ENCODE assay signal across 25 cellular contexts in the genomic region with DNA sequence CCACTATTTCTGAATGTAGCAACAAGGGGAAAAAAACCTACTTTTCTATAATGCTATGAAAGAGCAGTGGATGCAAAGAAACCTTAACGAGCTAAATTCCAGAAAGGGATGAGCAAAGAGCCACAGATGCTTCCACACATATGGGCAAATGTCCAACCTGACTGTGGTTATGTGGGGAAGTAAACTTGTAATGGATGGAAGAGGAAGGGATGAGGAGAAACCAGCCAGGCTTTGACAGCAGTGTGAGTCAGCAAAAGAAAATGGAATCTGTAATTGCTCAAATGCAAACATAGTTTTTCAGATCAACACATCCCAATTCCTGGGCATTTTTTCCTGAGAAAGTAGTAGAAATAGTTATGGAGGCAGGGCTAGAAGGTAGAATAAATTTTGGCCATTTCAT.
DNase-seq lines count a peak whose midpoint lies in the region; ATAC-seq and TF ChIP-seq lines count a peak whose summit lies in the region.
"Had no signal": no experiment of that assay in that cellular context is flagged by ENCODE, and none has a peak within 500 bp of the region (broad histone marks: within the 10 kb centered on the region; RNA-seq: fewer than 3 reads in every experiment).

No MANE protein-coding gene starts in this region.

- H3K14ac ChIP-seq in IMR-90 (replicated peaks; ENCODE audit: low read depth, low read length), result no peak overlapping the region

- no peak for TF ChIP-seq RAD21 in IMR-90 (IDR thresholded peaks at IDR 0.05; ENCODE audit: low read length)

- H2AK5ac ChIP-seq in IMR-90 (ENCODE audit: low read depth, low read length), result no peak overlapping the region

- no CpG with 5 or more reads among the region's 1 CpG for WGBS in IMR-90 (ENCODE audit: extremely low coverage in 2 of 2, insufficient read length in 1 of 2), 2 experiments
- WGBS in sigmoid colon, 2 donors, result 40 to 64% methylated on average over 1 of the region's 1 CpG

- no peak overlapping the region for H3K23ac ChIP-seq in IMR-90 (ENCODE audit: low read depth, low read length)

- H4K8ac ChIP-seq in IMR-90 (ENCODE audit: low read depth in 2 of 2, low read length in 2 of 2), result no peak overlapping the region; a peak in 1 of 4 replicates

- H2AK9ac ChIP-seq in IMR-90 (replicated peaks; ENCODE audit: low read depth, low read length, poor library complexity), result no peak overlapping the region

- H3K9me1 ChIP-seq in IMR-90 (ENCODE audit: insufficient read depth, low read length), result peaks cover 4% of the 10 kb centered on the region

- no peaks in the 10 kb centered on the region for H3K36me3 Mint-ChIP-seq in activated naive CD8-positive, alpha-beta T cell treated with anti-CD3 and anti-CD28 coated beads, Interleukin-2, amount 50 U/mL, for 24 hours (ENCODE audit: low read depth)
- H3K36me3 Mint-ChIP-seq: activated naive CD8-positive, alpha-beta T cell treated with anti-CD3 and anti-CD28 coated beads, Interleukin-2, amount 10 ng/mL, durations not matched to agents 7 days and 5 days had no signal

- H3K4ac ChIP-seq in IMR-90 (ENCODE audit: low read depth, low read length), result no peak overlapping the region

- no peak overlapping the region for H3K9ac ChIP-seq in IMR-90 (ENCODE audit: low read depth, low read length)
- H3K9ac ChIP-seq: SK-N-SH had no signal

- H3K4me3 Mint-ChIP-seq in activated naive CD8-positive, alpha-beta T cell treated with anti-CD3 and anti-CD28 coated beads, Interleukin-2, amount 50 U/mL, for 24 hours, result no peak overlapping the region
- H3K4me3 Mint-ChIP-seq: activated CD4-positive, alpha-beta T cell treated with anti-CD3 and anti-CD28 coated beads for 36 hours; activated naive CD8-positive, alpha-beta T cell treated with anti-CD3 and anti-CD28 coated beads, Interleukin-2, amount 10 ng/mL, durations not matched to agents 7 days and 5 days; GM23338 had no signal

- 0 out of 2 replicates have a peak overlapping the region, but pooled peaks have one; percentile 38 for H4K91ac ChIP-seq in IMR-90 (ENCODE audit: insufficient read depth, low read depth, low read length)

- H3K27ac ChIP-seq in IMR-90 (ENCODE audit: insufficient read depth, low read length) (no peak overlapping the region), sigmoid colon (no peak overlapping the region)
- H3K27ac ChIP-seq: dorsolateral prefrontal cortex, heart right ventricle, lower lobe of right lung, PC-9, tibial artery had no signal

- in situ Hi-C loops in IMR-90 (cut with MboI; ENCODE audit: low sequenced_read_pairs), result no loop called here

- BruUV-seq in IMR-90 (replicated peaks; lab: Mats Ljungman, UMichigan), result no TSS peak

- dilution Hi-C loops in IMR-90 (cut with HindIII; ENCODE audit: low sequenced_read_pairs, unreplicated experiment), result no loop called here

- TF ChIP-seq CTCF in IMR-90 (conservative IDR thresholded peaks at IDR 0.05; ENCODE audit: low read depth, low read length) (no peak), sigmoid colon (IDR thresholded peaks at IDR 0.05) (no peak)

- TF ChIP-seq POLR2A in IMR-90 (IDR thresholded peaks at IDR 0.05; ENCODE audit: low read depth, low read length), result no peak
- no peak for TF ChIP-seq POLR2A in sigmoid colon (IDR thresholded peaks at IDR 0.05)

- H2BK5ac ChIP-seq in IMR-90 (ENCODE audit: low read depth, low read length, poor library complexity, severe bottlenecking), result no peak overlapping the region

- H3K4me1 Mint-ChIP-seq in activated naive CD8-positive, alpha-beta T cell treated with anti-CD3 and anti-CD28 coated beads, Interleukin-2, amount 50 U/mL, for 24 hours, result no peaks in the 10 kb centered on the region
- H3K4me1 Mint-ChIP-seq: activated CD4-positive, alpha-beta T cell treated with anti-CD3 and anti-CD28 coated beads for 36 hours; activated naive CD8-positive, alpha-beta T cell treated with anti-CD3 and anti-CD28 coated beads, Interleukin-2, amount 10 ng/mL, durations not matched to agents 7 days and 5 days; GM23338 had no signal

- H2BK20ac ChIP-seq in IMR-90 (ENCODE audit: low read depth, low read length), result no peak overlapping the region; the same call in 1 of the 2 replicates

- POLR2A ChIA-PET in IMR-90 (lab: Charles Lee; ENCODE audit: unreplicated experiment), result no interaction called here

- no peaks in the 10 kb centered on the region for H4K20me1 ChIP-seq in IMR-90 (ENCODE audit: insufficient read depth, low read length)

- no peaks in the 10 kb centered on the region for H3K36me3 ChIP-seq in IMR-90 (ENCODE audit: control insufficient read depth, insufficient read depth, low read length)
- H3K36me3 ChIP-seq in sigmoid colon, result no peaks in the 10 kb centered on the region
- H3K36me3 ChIP-seq: BE2C, heart right ventricle, lower lobe of right lung, tibial artery had no signal

- H3K27me3 ChIP-seq in IMR-90 (ENCODE audit: control insufficient read depth, insufficient read depth, low read length) (no peaks in the 10 kb centered on the region), sigmoid colon (no peaks in the 10 kb centered on the region)
- H3K27me3 ChIP-seq: BE2C, dorsolateral prefrontal cortex, heart right ventricle, tibial artery had no signal

- no peak overlapping the region for H3K56ac ChIP-seq in IMR-90 (ENCODE audit: extremely low read depth, insufficient read depth, low read length)

- no peaks in the 10 kb centered on the region for H3K79me1 ChIP-seq in IMR-90 (ENCODE audit: low read depth in 1 of 2, low read length in 2 of 2)

- no peak overlapping the region for H2AFZ ChIP-seq in IMR-90 (replicated peaks; ENCODE audit: low read length, poor library complexity)
- H2AFZ ChIP-seq: GM23338, PC-9 had no signal

- H3K4me2 ChIP-seq in IMR-90 (ENCODE audit: low read depth, low read length), result no peak overlapping the region; the same call in 1 of the 2 replicates
- H3K4me2 ChIP-seq: GM23338, PC-9, SK-N-SH had no signal

- CTCF ChIA-PET in IMR-90 (lab: Yijun Ruan, JAX), result no interaction called here

- H3K9me3 Mint-ChIP-seq in activated naive CD8-positive, alpha-beta T cell treated with anti-CD3 and anti-CD28 coated beads, Interleukin-2, amount 50 U/mL, for 24 hours, result peaks cover 9% of the 10 kb centered on the region

- H3K27me3 Mint-ChIP-seq in activated naive CD8-positive, alpha-beta T cell treated with anti-CD3 and anti-CD28 coated beads, Interleukin-2, amount 50 U/mL, for 24 hours, result no peaks in the 10 kb centered on the region
- H3K27me3 Mint-ChIP-seq: activated CD4-positive, alpha-beta T cell treated with anti-CD3 and anti-CD28 coated beads for 36 hours; activated naive CD8-positive, alpha-beta T cell treated with anti-CD3 and anti-CD28 coated beads, Interleukin-2, amount 10 ng/mL, durations not matched to agents 7 days and 5 days had no signal

- no peak for TF ChIP-seq EP300 in sigmoid colon (IDR thresholded peaks at IDR 0.05)

- H3K9me3 ChIP-seq in IMR-90 (ENCODE audit: control insufficient read depth, insufficient read depth, low read length) (no peaks in the 10 kb centered on the region), sigmoid colon (peaks cover 0 to 8% (median 4%) of the 10 kb centered on the region in 4 donors)
- H3K9me3 ChIP-seq: BE2C, lower lobe of right lung, SK-N-SH, tibial artery had no signal

- H3K27ac Mint-ChIP-seq in activated naive CD8-positive, alpha-beta T cell treated with anti-CD3 and anti-CD28 coated beads, Interleukin-2, amount 50 U/mL, for 24 hours, result no peak overlapping the region
- H3K27ac Mint-ChIP-seq: activated CD4-positive, alpha-beta T cell treated with anti-CD3 and anti-CD28 coated beads for 36 hours; activated naive CD8-positive, alpha-beta T cell treated with anti-CD3 and anti-CD28 coated beads, Interleukin-2, amount 10 ng/mL, durations not matched to agents 7 days and 5 days; GM23338 had no signal

- H2BK15ac ChIP-seq in IMR-90 (ENCODE audit: low read depth, low read length), result no peak overlapping the region

- ATAC-seq in IMR-90 (ENCODE audit: low read depth) (peak; percentile 85), left cardiac atrium (no peak)
- ATAC-seq in activated naive CD8-positive, alpha-beta T cell treated with anti-CD3 and anti-CD28 coated beads, Interleukin-2, amount 50 U/mL, for 24 hours, result no peak
- ATAC-seq: activated CD4-positive, alpha-beta T cell treated with anti-CD3 and anti-CD28 coated beads for 36 hours; GM23338; heart right ventricle; HepG2; lower lobe of right lung; sciatic nerve had no signal

- no peak overlapping the region for H4K5ac ChIP-seq in IMR-90 (ENCODE audit: low read depth, low read length)

- peak; percentile 97 for DNase-seq in IMR-90
- DNase-seq in amniotic epithelial cell (ENCODE audit: low read depth), result peak; percentile 98
- DNase-seq in fibroblast of the conjunctiva (ENCODE audit: low read depth), result peak; percentile 59
- no peak for DNase-seq in left cardiac atrium
- no peak for DNase-seq in sigmoid colon
- DNase-seq in NCI-H345 treated with DMSO at 0.1 percent for 48 hours (lab: John Stamatoyannopoulos, UW; ENCODE audit: unreplicated experiment), result no peak
- DNase-seq in activated naive CD8-positive, alpha-beta T cell treated with anti-CD3 and anti-CD28 coated beads, Interleukin-2, amount 50 U/mL, for 24 hours, result no peak
- DNase-seq: activated CD4-positive, alpha-beta T cell treated with anti-CD3 and anti-CD28 coated beads for 36 hours; activated naive CD8-positive, alpha-beta T cell treated with anti-CD3 and anti-CD28 coated beads, Interleukin-2, amount 10 ng/mL, durations not matched to agents 7 days and 5 days; BE2C; caudate nucleus; COR-L47; dorsolateral prefrontal cortex; heart right ventricle; lower lobe of right lung; MM.1S; NCI-H187; NCI-H2227 treated with DMSO at 0.1 percent for 48 hours; PC-9; SK-N-SH; stimulated activated naive CD4-positive, alpha-beta T cell; tibial artery had no signal

- no peak overlapping the region for H3K4me3 ChIP-seq in IMR-90 (ENCODE audit: insufficient read depth, low read depth, low read length)
- no peak overlapping the region for H3K4me3 ChIP-seq in sigmoid colon
- H3K4me3 ChIP-seq: dorsolateral prefrontal cortex, GM23338, heart right ventricle, lower lobe of right lung, PC-9, tibial artery had no signal

- H3K4me1 ChIP-seq in IMR-90 (ENCODE audit: control insufficient read depth, insufficient read depth, low read length), result peaks cover 6% of the 10 kb centered on the region
- no peaks in the 10 kb centered on the region for H3K4me1 ChIP-seq in sigmoid colon
- H3K4me1 ChIP-seq: BE2C, heart right ventricle, lower lobe of right lung, tibial artery had no signal

- H2BK120ac ChIP-seq in IMR-90 (ENCODE audit: low read depth, low read length), result peak overlapping the region; percentile 67; the same call in 1 of the 2 replicates

- H3K18ac ChIP-seq in IMR-90 (ENCODE audit: low read depth, low read length), result no peak overlapping the region

- intact Hi-C loops in IMR-90 (cut with micrococcal nuclease), result no loop called here
- intact Hi-C loops in left cardiac atrium (cut with DNase I), result no loop called here
- intact Hi-C loops in sigmoid colon (cut with DNase I), result no loop called here

TF ChIP-seq in IMR-90, 13 proteins besides CTCF, POLR2A, EP300 and RAD21 (continues in another document):
- no peak for TF ChIP-seq BHLHE40 (IDR thresholded peaks at IDR 0.05; ENCODE audit: low read depth, low read length)
- 0 out of 2 replicates have a peak, but pooled peaks have one; percentile 32 for TF ChIP-seq CEBPB (IDR thresholded peaks at IDR 0.05; ENCODE audit: low read depth, low read length)
- peak; percentile 58 for TF ChIP-seq MAFK (IDR thresholded peaks at IDR 0.05; ENCODE audit: low read depth, low read length)
- TF ChIP-seq SMC3 (IDR thresholded peaks at IDR 0.05; ENCODE audit: low read depth, low read length), result no peak
- TF ChIP-seq MXI1 (IDR thresholded peaks at IDR 0.05; ENCODE audit: borderline replicate concordance, low read depth, low read length), result no peak

Comparison
In these comparisons a context has a peak if more than half of its experiments do, and no peak if none do; other contexts are left out.
1. DNase-seq: peak in IMR-90 (single experiment), amniotic epithelial cell (single experiment) and fibroblast of the conjunctiva (single experiment); none in left cardiac atrium (single experiment), sigmoid colon (single experiment), NCI-H345 treated with DMSO at 0.1 percent for 48 hours (single experiment) and activated naive CD8-positive, alpha-beta T cell treated with anti-CD3 and anti-CD28 coated beads, Interleukin-2, amount 50 U/mL, for 24 hours (single experiment).